In genomic region chr1:25246600-25247023, GRCh38 we compare ENCODE assay signal across 7 cellular contexts. TPM values are rescaled to one million over a fixed set of nuclear protein-coding genes. Genes with fewer than 3 reads are reported as not detected.
DNase-seq lines count a peak whose midpoint lies in the region; ATAC-seq and TF ChIP-seq lines count a peak whose summit lies in the region.

No MANE protein-coding gene starts in this region.

- H3K36me3 ChIP-seq in esophagus (ENCODE audit: control insufficient read depth in 2 of 2, insufficient read depth in 2 of 2, low read length in 1 of 2) (peaks cover 9 to 12% of the 10 kb centered on the region in 2 donors), neutrophil (peaks cover 51% of the 10 kb centered on the region)

- peaks cover 42% of the 10 kb centered on the region for H3K4me1 Mint-ChIP-seq in activated CD4-positive, alpha-beta T cell treated with anti-CD3 and anti-CD28 coated beads, Interleukin-2, amount 10 ng/mL, durations not matched to agents 24 days and 14 days

- H3K4me1 ChIP-seq in esophagus (ENCODE audit: control insufficient read depth in 2 of 2, insufficient read depth in 2 of 2, low read length in 1 of 2) (peaks cover 0 to 2% of the 10 kb centered on the region in 2 donors), neutrophil (ENCODE audit: control insufficient read depth in 1 of 2, insufficient read depth in 1 of 2, low read depth in 1 of 2, low read length in 1 of 2) (peaks cover 48 to 52% of the 10 kb centered on the region in 2 experiments)

- H3K27ac ChIP-seq in esophagus (ENCODE audit: low read depth in 2 of 2, low read length in 1 of 2) (peak overlapping the region; percentile 100), neutrophil (peak overlapping the region; percentile 95)

- TF ChIP-seq CTCF in neutrophil (IDR thresholded peaks at IDR 0.05): no peak

- no peaks in the 10 kb centered on the region for H3K9me3 Mint-ChIP-seq in activated CD4-positive, alpha-beta T cell treated with anti-CD3 and anti-CD28 coated beads, Interleukin-2, amount 10 ng/mL, durations not matched to agents 24 days and 14 days

- H3K4me3 ChIP-seq in esophagus (ENCODE audit: low read depth in 1 of 2, low read length in 2 of 2) (peak overlapping the region; percentile 97 to 99), neutrophil (ENCODE audit: low read depth in 1 of 2, low read length in 1 of 2) (peak overlapping the region; percentile 86 to 97)

- WGBS in esophagus, 2 donors: 0 to 1% methylated on average over 51 to 53 of the region's 53 CpGs

- H3K27ac Mint-ChIP-seq in activated CD4-positive, alpha-beta T cell treated with anti-CD3 and anti-CD28 coated beads, Interleukin-2, amount 10 ng/mL, durations not matched to agents 24 days and 14 days: peak overlapping the region; percentile 99

- H3K4me3 Mint-ChIP-seq in activated CD4-positive, alpha-beta T cell treated with anti-CD3 and anti-CD28 coated beads, Interleukin-2, amount 10 ng/mL, durations not matched to agents 24 days and 14 days: peak overlapping the region; percentile 97

- intact Hi-C loops in activated CD4-positive, alpha-beta T cell treated with anti-CD3 and anti-CD28 coated beads, Interleukin-2, amount 10 ng/mL, durations not matched to agents 24 days and 14 days (cut with micrococcal nuclease): loop anchor here (1.0 to 5.0 kb wide), 5 partner anchors 7 to 603 kb away; partner anchors contain the start of genes MACO1, SRRM1, SYF2 and TMEM50A

- peak; percentile 8 for ATAC-seq in GM18870 (IDR thresholded peaks at IDR 0.05; ENCODE audit: unreplicated experiment)
- peak; percentile 6 for ATAC-seq in HG03025 (IDR thresholded peaks at IDR 0.05; ENCODE audit: low FRiP score, unreplicated experiment)
- ATAC-seq in HG03039 (IDR thresholded peaks at IDR 0.05; ENCODE audit: unreplicated experiment): no peak

- no peak for DNase-seq in activated CD4-positive, alpha-beta T cell treated with anti-CD3 and anti-CD28 coated beads, Interleukin-2, amount 10 ng/mL, durations not matched to agents 24 days and 14 days
- no peak for DNase-seq in AG08396 (ENCODE audit: low spot score)

- H3K36me3 Mint-ChIP-seq in activated CD4-positive, alpha-beta T cell treated with anti-CD3 and anti-CD28 coated beads, Interleukin-2, amount 10 ng/mL, durations not matched to agents 24 days and 14 days (ENCODE audit: low read depth): peaks cover 53% of the 10 kb centered on the region

- H3K27me3 ChIP-seq in esophagus (ENCODE audit: control insufficient read depth in 1 of 2, insufficient read depth in 2 of 2, low read length in 2 of 2): no peaks in the 10 kb centered on the region
- no peaks in the 10 kb centered on the region for H3K27me3 ChIP-seq in neutrophil

- peaks cover 7% of the 10 kb centered on the region for H3K27me3 Mint-ChIP-seq in activated CD4-positive, alpha-beta T cell treated with anti-CD3 and anti-CD28 coated beads, Interleukin-2, amount 10 ng/mL, durations not matched to agents 24 days and 14 days

- H3K9me3 ChIP-seq in esophagus (ENCODE audit: control insufficient read depth in 2 of 2, insufficient read depth in 1 of 2, low read depth in 1 of 2, low read length in 1 of 2) (no peaks in the 10 kb centered on the region), neutrophil (peaks cover 6% of the 10 kb centered on the region)

RNA-seq across cellular contexts. Expression of gene RSRP1, which starts 0.6 kb away (rescaled TPM):
- total RNA-seq in activated CD4-positive, alpha-beta T cell treated with anti-CD3 and anti-CD28 coated beads, Interleukin-2, amount 10 ng/mL, durations not matched to agents 24 days and 14 days: 117 and 118 TPM in 2 replicates
- 100 to 1,000 TPM in 1 of 2 donors, 10 to 100 TPM in 1; 45.2 to 264 TPM for polyA plus RNA-seq in esophagus

RNA-seq across cellular contexts. Expression of gene SYF2, which starts 14.3 kb away (rescaled TPM):
- 36.9 and 40.7 TPM in 2 replicates for total RNA-seq in activated CD4-positive, alpha-beta T cell treated with anti-CD3 and anti-CD28 coated beads, Interleukin-2, amount 10 ng/mL, durations not matched to agents 24 days and 14 days
- 10 to 100 TPM; 42.3 to 49.2 TPM for polyA plus RNA-seq in esophagus

RNA-seq across cellular contexts. Expression of gene RHD, which starts 25.7 kb away (rescaled TPM):
- total RNA-seq in activated CD4-positive, alpha-beta T cell treated with anti-CD3 and anti-CD28 coated beads, Interleukin-2, amount 10 ng/mL, durations not matched to agents 24 days and 14 days: not detected in 2 replicates
- polyA plus RNA-seq in esophagus: not detected
